Comparison of ENCODE assay signal across 20 cellular contexts in the genomic region with DNA sequence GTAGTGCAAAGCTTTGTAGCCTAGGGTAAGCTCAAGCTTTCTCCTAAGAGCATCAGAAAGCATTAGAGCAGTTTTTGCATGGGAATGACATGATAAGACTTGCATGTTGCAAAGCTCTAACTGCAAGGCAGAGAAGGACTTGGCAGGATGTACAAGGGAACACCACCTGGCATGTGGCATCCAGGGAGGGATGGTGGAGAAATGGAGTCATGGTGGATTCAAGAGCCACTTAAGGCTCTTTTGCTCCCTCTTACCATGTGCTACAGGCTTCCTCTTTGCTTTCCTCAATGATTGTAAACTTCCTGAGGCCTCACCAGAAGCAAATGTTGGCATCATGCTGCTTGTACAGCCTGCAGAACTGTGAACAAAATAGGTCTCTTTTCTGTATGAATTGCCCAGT.
"Had no signal": no experiment of that assay in that cellular context is flagged by ENCODE, and none has a peak within 500 bp of the region (broad histone marks: within the 10 kb centered on the region; RNA-seq: fewer than 3 reads in every experiment).

No MANE protein-coding gene starts in this region.

- H3K4me2 ChIP-seq: SK-N-SH had no signal

- H3K9me2 ChIP-seq: SK-N-SH had no signal

- FAIRE-seq: RCC 7860 had no signal

- H3K9ac ChIP-seq: SK-N-SH had no signal

- H3K9me3 ChIP-seq: SK-N-SH had no signal

- DNase-seq: KBM-7, MV-4-11, NCI-H1048, NCI-H1105, NCI-H1417, NCI-H1436 treated with DMSO at 0.1 percent for 48 hours, NCI-H1694, NCI-H187 treated with DMSO at 0.1 percent for 48 hours, NCI-H2029 treated with DMSO at 0.1 percent for 48 hours, NCI-H226, NCI-H446, NCI-H510A, NCI-H524 treated with DMSO at 0.1 percent for 48 hours, NCI-H69, NCI-H774, RPMI8226, SHP77, SK-N-SH, SW 1271 had no signal
